8 cellular contexts compared by ENCODE assay signal in the genomic region with DNA sequence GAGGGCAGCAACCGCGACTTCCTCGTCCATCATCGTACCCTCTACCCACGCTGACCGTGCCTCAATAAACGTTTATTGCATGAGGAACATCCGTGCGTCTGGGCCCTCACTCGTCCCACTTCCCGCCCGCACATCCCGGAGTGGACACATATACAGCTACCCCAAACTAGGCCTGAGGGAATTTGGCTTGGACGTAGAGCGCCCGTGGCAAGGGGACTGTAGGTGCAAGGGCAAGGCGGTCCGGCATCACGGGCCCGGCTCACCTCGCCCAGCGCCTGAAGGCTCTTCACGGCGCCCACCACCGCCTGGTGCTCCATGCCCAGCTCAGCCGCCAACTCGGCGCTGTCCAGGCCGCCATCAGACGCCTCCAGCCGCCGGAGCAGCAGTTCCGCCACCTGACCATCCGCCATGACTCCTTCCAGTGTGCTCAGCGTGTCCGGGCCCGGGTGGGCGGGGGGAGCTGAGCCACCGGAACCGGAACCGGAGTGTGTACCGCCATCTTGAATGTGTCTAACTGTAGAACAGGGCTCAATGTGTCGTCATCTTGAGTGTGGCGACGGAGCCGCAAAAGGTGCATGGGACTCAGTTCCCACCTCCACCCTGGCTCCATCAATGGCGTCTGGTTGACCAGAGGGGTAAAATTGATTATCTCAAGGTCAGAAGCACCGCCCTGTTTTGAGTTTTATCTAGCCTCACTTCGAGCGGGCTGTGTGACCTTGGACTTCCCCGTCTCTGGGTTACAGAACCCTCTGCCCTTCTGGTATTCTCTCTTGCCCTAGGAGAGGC. TPM values are rescaled to one million over a fixed set of nuclear protein-coding genes. Genes with fewer than 3 reads are reported as not detected.
A peak's percentile ranks its signal among the peaks of the same experiment; 100 is the strongest.
DNase-seq lines count a peak whose midpoint lies in the region; ATAC-seq and TF ChIP-seq lines count a peak whose summit lies in the region.

FARSA (minus strand) TSS at position 425 of the 786 bp plus-strand sequence; CDS start at position 410, 15 bp downstream.

- H3K27ac Mint-ChIP-seq in activated T-cell treated with anti-CD3 and anti-CD28 coated beads, Interleukin-2, amount 50 U/mL, for 72 hours = peak within 1 kb of the TSS; percentile 89

- peaks cover 6 to 16% of the 10 kb centered on the region in 2 donors for H3K36me3 Mint-ChIP-seq in activated T-cell treated with anti-CD3 and anti-CD28 coated beads, Interleukin-2, amount 50 U/mL, for 72 hours (ENCODE audit: insufficient read depth in 2 of 2)

- peak; percentile 41 to 69 for TF ChIP-seq POLR2A in Peyer's patch (IDR thresholded peaks at IDR 0.05)
- peak in 3 of 4 donors; percentile 40 to 57 (median 44) for TF ChIP-seq POLR2A in esophagus squamous epithelium (IDR thresholded peaks at IDR 0.05)

- intact Hi-C loops in esophagus squamous epithelium (cut with DNase I) = no loop called here

- H3K9me3 ChIP-seq in Peyer's patch (no peaks in the 10 kb centered on the region), esophagus squamous epithelium (no peaks in the 10 kb centered on the region), muscle layer of duodenum (ENCODE audit: control insufficient read depth in 1 of 2, low read length in 2 of 2) (no peaks in the 10 kb centered on the region)

- peak within 1 kb of the TSS; percentile 94 for H3K4me3 ChIP-seq in BJ (ENCODE audit: low read depth, low read length)
- H3K4me3 ChIP-seq in Peyer's patch = peak within 1 kb of the TSS; percentile 86 to 94 (median 92)
- peak within 1 kb of the TSS; percentile 67 to 98 (median 75) for H3K4me3 ChIP-seq in esophagus squamous epithelium
- peak within 1 kb of the TSS; percentile 91 to 94 for H3K4me3 ChIP-seq in muscle layer of duodenum (ENCODE audit: low read depth in 1 of 2, low read length in 2 of 2)

- WGBS in esophagus squamous epithelium, 2 donors = 0 to 2% methylated on average over 4 to 10 of the region's 51 CpGs

- no peaks in the 10 kb centered on the region for H3K9me3 Mint-ChIP-seq in activated T-cell treated with anti-CD3 and anti-CD28 coated beads, Interleukin-2, amount 50 U/mL, for 72 hours

- peak; percentile 41 for ATAC-seq in GM19328 (IDR thresholded peaks at IDR 0.05; ENCODE audit: unreplicated experiment)
- ATAC-seq in activated T-cell treated with anti-CD3 and anti-CD28 coated beads, Interleukin-2, amount 50 U/mL, for 72 hours (replicated peaks in 1 of 2) = peak; percentile 67 to 70

- H3K27ac ChIP-seq in Peyer's patch (peak within 1 kb of the TSS; percentile 58 to 92 (median 73)), esophagus squamous epithelium (peak within 1 kb of the TSS; percentile 81 to 88 (median 81)), muscle layer of duodenum (ENCODE audit: low read length) (peak within 1 kb of the TSS; percentile 83)

- peak within 1 kb of the TSS; percentile 93 for H3K4me3 Mint-ChIP-seq in activated T-cell treated with anti-CD3 and anti-CD28 coated beads, Interleukin-2, amount 50 U/mL, for 72 hours

- H3K36me3 ChIP-seq in BJ (ENCODE audit: control insufficient read depth, insufficient read depth, low read length) (peaks cover 13% of the 10 kb centered on the region), Peyer's patch (peaks cover 0 to 21% (median 0%) of the 10 kb centered on the region in 3 donors), esophagus squamous epithelium (peaks cover 10 to 34% (median 14%) of the 10 kb centered on the region in 3 donors), muscle layer of duodenum (ENCODE audit: control insufficient read depth in 1 of 2, insufficient read depth in 2 of 2, low read length in 2 of 2) (peaks cover 12 to 18% of the 10 kb centered on the region in 2 donors)

- in situ Hi-C loops in KBM-7 (cut with MboI; ENCODE audit: low pct_unique_long_range_greater_than_20kb, low sequenced_read_pairs) = no loop called here

- no peaks in the 10 kb centered on the region for H3K27me3 ChIP-seq in BJ (ENCODE audit: control insufficient read depth, insufficient read depth, low read length)
- no peaks in the 10 kb centered on the region for H3K27me3 ChIP-seq in Peyer's patch
- H3K27me3 ChIP-seq in esophagus squamous epithelium = no peaks in the 10 kb centered on the region
- no peaks in the 10 kb centered on the region for H3K27me3 ChIP-seq in muscle layer of duodenum (ENCODE audit: low read depth, low read length)

- TF ChIP-seq CTCF in BJ (IDR thresholded peaks at IDR 0.05; ENCODE audit: insufficient read depth, low read depth, low read length) (no peak), Peyer's patch (IDR thresholded peaks at IDR 0.05) (no peak), esophagus squamous epithelium (IDR thresholded peaks at IDR 0.05) (peak in 1 of 6 experiments; percentile 5)

- POLR2A ChIA-PET in BJ (lab: Charles Lee) = interaction anchor here (0.5 to 0.7 kb wide), 4 partner anchors 9 to 158 kb away, joined by 3 to 7 read pairs (median 3); partner anchors contain the start of gene GCDH

- H3K4me1 ChIP-seq in Peyer's patch = peaks cover 4 to 21% (median 13%) of the 10 kb centered on the region in 4 donors
- H3K4me1 ChIP-seq in esophagus squamous epithelium = peaks cover 16 to 44% (median 19%) of the 10 kb centered on the region in 3 donors
- peaks cover 15 to 25% of the 10 kb centered on the region in 2 donors for H3K4me1 ChIP-seq in muscle layer of duodenum (ENCODE audit: control insufficient read depth in 1 of 2, insufficient read depth in 2 of 2, low read length in 2 of 2)

- no peaks in the 10 kb centered on the region for H3K27me3 Mint-ChIP-seq in activated T-cell treated with anti-CD3 and anti-CD28 coated beads, Interleukin-2, amount 50 U/mL, for 72 hours (ENCODE audit: low read depth)

- DNase-seq in BJ (ENCODE audit: low read depth) (no peak), KBM-7 (peak; percentile 90), Peyer's patch (peak; percentile 92 to 97 (median 94)), esophagus squamous epithelium (lab: John Stamatoyannopoulos, UW) (peak; percentile 58)
- peak; percentile 86 to 90 for DNase-seq in activated T-cell treated with anti-CD3 and anti-CD28 coated beads, Interleukin-2, amount 50 U/mL, for 72 hours
- peak; percentile 79 for DNase-seq in stimulated activated CD8-positive, alpha-beta memory T cell treated with anti-CD3 and anti-CD28 coated beads, Interleukin-7, amount 100 ng/mL, for 24 hours (ENCODE audit: low read depth)

- peaks cover 52% of the 10 kb centered on the region for H3K4me1 Mint-ChIP-seq in activated T-cell treated with anti-CD3 and anti-CD28 coated beads, Interleukin-2, amount 50 U/mL, for 72 hours (ENCODE audit: low read depth)

- CTCF ChIA-PET in BJ (lab: Yijun Ruan, JAX) = interaction anchor here (1.2 to 2.2 kb wide), 2 partner anchors 15 to 32 kb away, joined by 3 to 9 read pairs; partner anchors contain the start of gene SYCE2

RNA-seq across cellular contexts. Expression of gene FARSA, which starts in this region (rescaled TPM):
- polyA plus RNA-seq in BJ (2011; rRNA removed) = 15.5 and 33.6 TPM in 2 replicates
- polyA minus RNA-seq in BJ (2011; rRNA and poly(A)+ RNA removed) = 28.6 and 29.3 TPM in 2 replicates
- total RNA-seq in Peyer's patch (10 to 100 TPM; 35.4 to 54.5 (median 48.3) TPM), esophagus squamous epithelium (10 to 100 TPM; 47.7 to 53.8 (median 51.0) TPM)
- 10 to 100 TPM; 63.4 to 70.4 TPM for total RNA-seq in activated T-cell treated with anti-CD3 and anti-CD28 coated beads, Interleukin-2, amount 50 U/mL, for 72 hours
